In genomic region chr3:119702530-119703527, GRCh38 we compare ENCODE assay signal across 8 cellular contexts. TPM values are rescaled to one million over a fixed set of nuclear protein-coding genes. Genes with fewer than 3 reads are reported as not detected.
DNase-seq lines count a peak whose midpoint lies in the region; ATAC-seq and TF ChIP-seq lines count a peak whose summit lies in the region.

CFAP91 (plus strand) TSS chr3:119703022; CDS start chr3:119703099, 77 bp downstream.

- DNase-seq in CD4-positive, alpha-beta memory T cell = peak; percentile 70 to 85 (median 77)
- DNase-seq in GM20000 (ENCODE audit: low spot score) (peak; percentile 88), HS-5 (ENCODE audit: low read depth) (peak; percentile 60), RPMI8226 (peak; percentile 91), Right ventricle myocardium inferior (ENCODE audit: missing footprints) (peak; percentile 99), osteoblast (ENCODE audit: insufficient read length, low spot score, missing footprints) (peak; percentile 96), superior temporal gyrus (ENCODE audit: extremely low spot score) (peak; percentile 85)
- peak; percentile 84 for DNase-seq in activated naive CD8-positive, alpha-beta T cell treated with anti-CD3 and anti-CD28 coated beads for 36 hours

- H3K79me2 ChIP-seq in osteoblast (ENCODE audit: insufficient read depth, low read length) = no peaks in the 10 kb centered on the region

- peak within 1 kb of the TSS; percentile 24 for H3K27ac ChIP-seq in CD4-positive, alpha-beta memory T cell (ENCODE audit: low read depth, low read length)
- H3K27ac ChIP-seq in osteoblast (ENCODE audit: low read depth, low read length) = peak within 1 kb of the TSS; percentile 35

- H3K4me1 Mint-ChIP-seq in CD4-positive, alpha-beta memory T cell = peaks cover 15 to 46% (median 25%) of the 10 kb centered on the region in 4 donors
- peaks cover 34% of the 10 kb centered on the region for H3K4me1 Mint-ChIP-seq in activated naive CD8-positive, alpha-beta T cell treated with anti-CD3 and anti-CD28 coated beads for 36 hours

- H3K9me3 ChIP-seq in CD4-positive, alpha-beta memory T cell (ENCODE audit: control insufficient read depth in 1 of 2, low read length in 2 of 2) = no peaks in the 10 kb centered on the region
- H3K9me3 ChIP-seq in osteoblast (ENCODE audit: low read depth, low read length) = no peaks in the 10 kb centered on the region

- peak; percentile 100 for ATAC-seq in Right ventricle myocardium inferior

- no peaks in the 10 kb centered on the region for H3K27me3 ChIP-seq in CD4-positive, alpha-beta memory T cell (ENCODE audit: insufficient read depth, low read length)
- peaks cover 11% of the 10 kb centered on the region for H3K27me3 ChIP-seq in osteoblast (ENCODE audit: insufficient read depth, low read length)

- H3K36me3 Mint-ChIP-seq in CD4-positive, alpha-beta memory T cell = no peaks in the 10 kb centered on the region
- peaks cover 13% of the 10 kb centered on the region for H3K36me3 Mint-ChIP-seq in activated naive CD8-positive, alpha-beta T cell treated with anti-CD3 and anti-CD28 coated beads for 36 hours

- intact Hi-C loops in CD4-positive, alpha-beta memory T cell (cut with micrococcal nuclease) = loop anchor here (1.0 kb wide), 1 partner anchor 26 kb away; the partner anchor contains the start of gene COX17
- intact Hi-C loops in Right ventricle myocardium inferior (cut with DNase I) = no loop called here

- H3K27me3 Mint-ChIP-seq in CD4-positive, alpha-beta memory T cell = no peaks in the 10 kb centered on the region
- peaks cover 9% of the 10 kb centered on the region for H3K27me3 Mint-ChIP-seq in activated naive CD8-positive, alpha-beta T cell treated with anti-CD3 and anti-CD28 coated beads for 36 hours

- H4K20me1 ChIP-seq in osteoblast (ENCODE audit: insufficient read depth, low read length) = no peaks in the 10 kb centered on the region

- TF ChIP-seq CTCF in GM20000 (IDR thresholded peaks at IDR 0.05; ENCODE audit: extremely low read depth, missing control alignments) = no peak
- TF ChIP-seq CTCF in osteoblast (IDR thresholded peaks at IDR 0.05; ENCODE audit: extremely low read depth, low read depth, low read length) = no peak

- peak within 1 kb of the TSS; percentile 97 for H3K4me2 ChIP-seq in osteoblast (ENCODE audit: insufficient read depth, low read length)

- H3K4me3 ChIP-seq in CD4-positive, alpha-beta memory T cell (ENCODE audit: low read length in 2 of 2) = peak within 1 kb of the TSS; percentile 14 to 53
- H3K4me3 ChIP-seq in osteoblast (ENCODE audit: insufficient read depth, low read length) = peak within 1 kb of the TSS; percentile 83

- H3K36me3 ChIP-seq in CD4-positive, alpha-beta memory T cell (ENCODE audit: insufficient read depth, low read length) = no peaks in the 10 kb centered on the region
- no peaks in the 10 kb centered on the region for H3K36me3 ChIP-seq in osteoblast (ENCODE audit: insufficient read depth, low read length)

- H3K27ac Mint-ChIP-seq in CD4-positive, alpha-beta memory T cell = peak within 1 kb of the TSS; percentile 42 to 85 (median 73)
- H3K27ac Mint-ChIP-seq in activated naive CD8-positive, alpha-beta T cell treated with anti-CD3 and anti-CD28 coated beads for 36 hours = peak within 1 kb of the TSS; percentile 16

- H3K4me1 ChIP-seq in CD4-positive, alpha-beta memory T cell (ENCODE audit: insufficient read depth, low read length) = peaks cover 25% of the 10 kb centered on the region
- H3K4me1 ChIP-seq in osteoblast (ENCODE audit: insufficient read depth, low read length) = peaks cover 13% of the 10 kb centered on the region

- peak within 1 kb of the TSS; percentile 80 to 89 (median 82) for H3K4me3 Mint-ChIP-seq in CD4-positive, alpha-beta memory T cell
- H3K4me3 Mint-ChIP-seq in activated naive CD8-positive, alpha-beta T cell treated with anti-CD3 and anti-CD28 coated beads for 36 hours = peak within 1 kb of the TSS; percentile 74

- peak within 1 kb of the TSS; percentile 95 for H2AFZ ChIP-seq in osteoblast (ENCODE audit: low read length)

- POLR2A ChIA-PET in CD4-positive, alpha-beta memory T cell (lab: Charles Lee; ENCODE audit: partially characterized antibody) = no interaction called here

- CTCF ChIA-PET in CD4-positive, alpha-beta memory T cell (lab: Charles Lee; ENCODE audit: partially characterized antibody) = no interaction called here

- H3K9me3 Mint-ChIP-seq in CD4-positive, alpha-beta memory T cell = no peaks in the 10 kb centered on the region
- H3K9me3 Mint-ChIP-seq in activated naive CD8-positive, alpha-beta T cell treated with anti-CD3 and anti-CD28 coated beads for 36 hours = peaks cover 12% of the 10 kb centered on the region

RNA-seq across cellular contexts. Expression of gene CFAP91, which starts in this region (rescaled TPM):
- total RNA-seq in CD4-positive, alpha-beta memory T cell = under 1 TPM in 1 of 2 experiments, not detected in 1; 0.58 TPM
- polyA plus RNA-seq in CD4-positive, alpha-beta memory T cell = under 1 TPM in 1 of 2 donors, not detected in 1; 0.48 TPM
- under 1 TPM; 0.28 to 0.47 TPM for total RNA-seq in activated naive CD8-positive, alpha-beta T cell treated with anti-CD3 and anti-CD28 coated beads for 36 hours
- 0.70 TPM for total RNA-seq in Right ventricle myocardium inferior
- 0.36 and 0.59 TPM in 2 replicates for total RNA-seq in osteoblast

Comparison
In these comparisons a context has a peak if more than half of its experiments do, and no peak if none do; other contexts are left out.
1. Peak in every context shown above with its lines: DNase-seq, ATAC-seq, H3K4me3 ChIP-seq and H3K27ac ChIP-seq.
2. Peak in DNase-seq, H3K4me3 ChIP-seq and H3K27ac ChIP-seq in CD4-positive, alpha-beta memory T cell; RNA of the gene not detected or under 1 TPM.
3. Peak in DNase-seq in activated naive CD8-positive, alpha-beta T cell treated with anti-CD3 and anti-CD28 coated beads for 36 hours; RNA of the gene not detected or under 1 TPM.
4. Peak in DNase-seq and ATAC-seq in Right ventricle myocardium inferior; RNA of the gene not detected or under 1 TPM.
5. Peak in DNase-seq, H3K4me3 ChIP-seq, H3K27ac ChIP-seq and H3K4me2 ChIP-seq in osteoblast; RNA of the gene not detected or under 1 TPM.